ENCODE assay signal across 24 cellular contexts in genomic region chr16:30449116-30449435, GRCh38. TPM values are rescaled to one million over a fixed set of nuclear protein-coding genes. Genes with fewer than 3 reads are reported as not detected.
"Had no signal": no experiment of that assay in that cellular context is flagged by ENCODE, and none has a peak within 500 bp of the region (broad histone marks: within the 10 kb centered on the region; RNA-seq: fewer than 3 reads in every experiment).

No MANE protein-coding gene starts in this region.

- H3K9me3 ChIP-seq: ovary, psoas muscle, spleen, suprapubic skin, testis, tibial artery, transverse colon, upper lobe of right lung, uterus had no signal

- H3K9ac ChIP-seq: neural progenitor cell, parathyroid adenoma had no signal

- H3K4me2 ChIP-seq: neural progenitor cell, smooth muscle cell had no signal

- H3K27me3 ChIP-seq: neural progenitor cell, ovary, spleen, suprapubic skin, testis, transverse colon, upper lobe of right lung, uterus had no signal

- DNase-seq: occipital lobe, tibial artery, uterus had no signal

- H3K36me3 ChIP-seq: neural progenitor cell, ovary, suprapubic skin, tibial artery, transverse colon, upper lobe of right lung, uterus had no signal

- H3K4me3 Mint-ChIP-seq: nephron; neural progenitor cell; stimulated activated memory B cell treated with anti-CD40 and anti-IgM and Interleukin-4, amounts not matched to agents 10 μg/mL and 1 μg/mL and 100 μg/mL, for 72 hours; stimulated activated naive CD8-positive, alpha-beta T cell treated with anti-CD3 and anti-CD28 coated beads, Interleukin-15, amount 100 ng/mL, for 72 hours; type B pancreatic cell had no signal

- H3K9me3 Mint-ChIP-seq: stimulated activated memory B cell treated with anti-CD40 and anti-IgM and Interleukin-4, amounts not matched to agents 10 μg/mL and 1 μg/mL and 100 μg/mL, for 72 hours had no signal

- ATAC-seq: psoas muscle; right cardiac atrium; sciatic nerve; stimulated activated memory B cell treated with anti-CD40 and anti-IgM and Interleukin-4, amounts not matched to agents 10 μg/mL and 1 μg/mL and 100 μg/mL, for 72 hours; stimulated activated naive CD8-positive, alpha-beta T cell treated with anti-CD3 and anti-CD28 coated beads, Interleukin-15, amount 100 ng/mL, for 72 hours; stimulated activated naive CD8-positive, alpha-beta T cell treated with anti-CD3 and anti-CD28 coated beads, Interleukin-15, Interleukin-2, amounts not matched to agents 100 U/mL and 50 U/mL, for 24 hours had no signal

- H3K27ac ChIP-seq: neural progenitor cell, ovary, parathyroid adenoma, psoas muscle, skin epidermis, suprapubic skin, testis, tibial artery, upper lobe of right lung, uterus had no signal

- H3K27me3 Mint-ChIP-seq: naive thymus-derived CD4-positive, alpha-beta T cell; progenitor cell of endocrine pancreas; stimulated activated memory B cell treated with anti-CD40 and anti-IgM and Interleukin-4, amounts not matched to agents 10 μg/mL and 1 μg/mL and 100 μg/mL, for 72 hours; stimulated activated naive CD8-positive, alpha-beta T cell treated with anti-CD3 and anti-CD28 coated beads, Interleukin-15, amount 100 ng/mL, for 72 hours; type B pancreatic cell had no signal

- H3K27ac Mint-ChIP-seq: progenitor cell of endocrine pancreas; stimulated activated memory B cell treated with anti-CD40 and anti-IgM and Interleukin-4, amounts not matched to agents 10 μg/mL and 1 μg/mL and 100 μg/mL, for 72 hours; type B pancreatic cell had no signal

- H3K4me1 ChIP-seq: testis, uterus had no signal

- H2AFZ ChIP-seq: neural progenitor cell, parathyroid adenoma had no signal

- H3K4me3 ChIP-seq: neural progenitor cell, ovary, psoas muscle, skin epidermis, smooth muscle cell, spleen, suprapubic skin, testis, tibial artery, transverse colon, upper lobe of right lung, uterus had no signal

RNA-seq across cellular contexts. Expression of gene ITGAL, which starts 23.5 kb away (rescaled TPM):
- total RNA-seq: renal cortical epithelial cell, smooth muscle cell had no signal
